In the genomic region with DNA sequence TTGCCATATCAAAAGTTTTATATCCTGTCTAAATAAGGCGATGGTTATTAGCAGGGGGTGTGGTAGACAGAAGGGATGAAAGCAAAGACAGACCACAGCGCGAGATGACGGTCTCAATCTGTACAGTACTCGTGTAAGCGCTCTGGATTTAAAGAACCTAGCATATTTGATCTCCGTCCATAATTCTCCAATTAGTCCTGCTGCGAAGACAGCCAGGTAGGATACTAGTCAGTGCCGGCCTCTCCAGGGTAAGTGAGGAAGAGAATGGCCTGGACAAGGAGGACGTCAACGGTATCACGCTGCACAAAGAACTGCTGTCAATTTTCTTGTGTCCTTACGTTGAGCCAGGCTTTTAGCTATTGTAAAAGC, we compare ENCODE assay signal across 8 cellular contexts. TPM values are rescaled to one million over a fixed set of nuclear protein-coding genes. Genes with fewer than 3 reads are reported as not detected.
DNase-seq lines count a peak whose midpoint lies in the region; ATAC-seq and TF ChIP-seq lines count a peak whose summit lies in the region.

No MANE protein-coding gene starts in this region.

- WGBS in endodermal cell (ENCODE audit: insufficient coverage in 1 of 2, insufficient read length in 1 of 2), 2 experiments = 0 to 2% methylated on average over 11 to 13 of the region's 13 CpGs
- 5 to 6% (median 6%) methylated on average over 13 of the region's 13 CpGs for WGBS in ovary, 3 donors

- TF ChIP-seq EP300 in ovary (IDR thresholded peaks at IDR 0.05) = no peak

- H3K9ac ChIP-seq in endodermal cell (ENCODE audit: extremely low read depth, low read length, poor library complexity, severe bottlenecking) = peak overlapping the region; percentile 81

- H3K4me3 Mint-ChIP-seq in endodermal cell = no peak overlapping the region

- H3K27ac ChIP-seq in endodermal cell (ENCODE audit: low read depth, low read length) = no peak overlapping the region
- H3K27ac ChIP-seq in ovary = no peak overlapping the region

- H3K9me3 ChIP-seq in endodermal cell (ENCODE audit: control insufficient read depth, low read length) (no peaks in the 10 kb centered on the region), ovary (no peaks in the 10 kb centered on the region)

- intact Hi-C loops in ovary (cut with DNase I) = loop anchor here in 2 of 4 donors (10.0 kb wide), 2 partner anchors 141 to 241 kb away; partner anchors contain the start of genes KAT2B (in 1 of the 2) and RAB5A (in 1 of the 2)

- H3K9me3 Mint-ChIP-seq in endodermal cell = no peaks in the 10 kb centered on the region

- TF ChIP-seq CTCF in HFF-Myc (IDR thresholded peaks at IDR 0.05; ENCODE audit: low read depth, low read length, missing control alignments) (no peak), endodermal cell (conservative IDR thresholded peaks at IDR 0.05) (no peak), ovary (IDR thresholded peaks at IDR 0.05) (no peak)

- H3K4me3 ChIP-seq in HFF-Myc (replicated peaks; ENCODE audit: low read depth, low read length) (peak overlapping the region; percentile 92), endodermal cell (ENCODE audit: low read length) (peak overlapping the region; percentile 96), ovary (peak overlapping the region; percentile 76)

- H3K4me1 ChIP-seq in endodermal cell (ENCODE audit: control insufficient read depth, insufficient read depth, low read length) (no peaks in the 10 kb centered on the region), ovary (ENCODE audit: insufficient read depth) (peaks cover 5% of the 10 kb centered on the region)

- ATAC-seq in GM21786 (IDR thresholded peaks at IDR 0.05; ENCODE audit: unreplicated experiment) = no peak

- H3K36me3 Mint-ChIP-seq in endodermal cell (ENCODE audit: low read depth) = peaks cover 18% of the 10 kb centered on the region

- peaks cover 29% of the 10 kb centered on the region for H3K36me3 ChIP-seq in endodermal cell (ENCODE audit: control insufficient read depth, insufficient read depth, low read length)
- no peaks in the 10 kb centered on the region for H3K36me3 ChIP-seq in ovary

- TF ChIP-seq POLR2A in ovary (IDR thresholded peaks at IDR 0.05) = no peak

- no peaks in the 10 kb centered on the region for H3K27me3 Mint-ChIP-seq in endodermal cell (ENCODE audit: insufficient read depth)

- no peak overlapping the region for H3K27ac Mint-ChIP-seq in endodermal cell

- no peaks in the 10 kb centered on the region for H3K27me3 ChIP-seq in endodermal cell (ENCODE audit: control insufficient read depth, insufficient read depth, low read length, poor library complexity, severe bottlenecking)
- no peaks in the 10 kb centered on the region for H3K27me3 ChIP-seq in ovary

- peak; percentile 4 for DNase-seq in activated naive CD4-positive, alpha-beta T cell treated with Interleukin-2 at 50 U/mL for 16 hours
- DNase-seq in activated naive CD4-positive, alpha-beta T cell treated with anti-CD3 and anti-CD28 coated beads, Interleukin-2, amount 50 U/mL, for 16 hours = no peak
- DNase-seq in HFF-Myc (ENCODE audit: extremely low read depth, low read depth) (no peak), OCI-M1 (lab: John Stamatoyannopoulos, UW) (peak; percentile 69), endodermal cell (peak; percentile 45), ovary (no peak), MV-4-11 (lab: John Stamatoyannopoulos, UW) (no peak)

- peaks cover 6% of the 10 kb centered on the region for H3K4me1 Mint-ChIP-seq in endodermal cell

RNA-seq across cellular contexts. Expression of gene SGO1, which starts 0.7 kb away (rescaled TPM):
- 10 to 100 TPM; 25.1 to 44.8 TPM for total RNA-seq in endodermal cell
- 36.9 TPM for polyA plus RNA-seq in endodermal cell (2013, experiment 1 of 2)
- polyA plus RNA-seq in endodermal cell (2013, experiment 2 of 2) = 42.3 TPM
- 1 to 10 TPM in 2 of 7 donors, under 1 TPM in 5; 0.10 to 1.2 (median 0.33) TPM for total RNA-seq in ovary
- polyA plus RNA-seq in ovary = under 1 TPM; 0.19 to 0.58 TPM

Comparison
In these comparisons a context has a peak if more than half of its experiments do, and no peak if none do; other contexts are left out.
1. DNase-seq: peak in activated naive CD4-positive, alpha-beta T cell treated with Interleukin-2 at 50 U/mL for 16 hours (single experiment), OCI-M1 (single experiment) and endodermal cell (single experiment); none in activated naive CD4-positive, alpha-beta T cell treated with anti-CD3 and anti-CD28 coated beads, Interleukin-2, amount 50 U/mL, for 16 hours (single experiment), HFF-Myc (single experiment), ovary (0 of 5) and MV-4-11 (single experiment).
2. RNA of gene SGO1, which starts 0.7 kb away (total RNA-seq): 25.1 to 44.8 TPM in endodermal cell; 0.10 to 1.2 TPM in ovary; every median in the first group is over 10 times any median in the second.
3. Peak in every context shown above with its lines, with median percentiles within 50 percentile points of each other: H3K4me3 ChIP-seq.